Comparison of ENCODE assay signal across 1 cellular context in the genomic region with DNA sequence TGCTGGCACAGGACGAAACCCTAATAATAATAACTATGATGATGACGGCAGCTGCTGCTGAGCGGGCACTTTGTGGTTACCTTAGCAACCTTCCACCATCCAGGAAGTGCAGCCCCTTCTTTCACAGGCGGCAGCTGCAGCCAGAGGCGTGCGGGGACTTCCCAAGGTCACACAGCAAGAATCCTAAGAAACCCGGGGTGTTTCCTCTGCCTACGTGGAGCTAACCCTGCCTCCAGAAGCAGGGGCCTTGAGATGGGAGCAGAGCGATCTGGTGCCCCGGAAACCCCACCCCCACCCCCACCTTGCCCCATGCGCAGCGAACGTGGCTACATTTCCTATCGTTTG.
TF ChIP-seq lines count a peak whose summit lies in the region.

No MANE protein-coding gene starts in this region.

TF ChIP-seq in HepG2, 621 proteins besides CTCF, POLR2A, EP300 and RAD21 (continued from another document and continues in another):
- TF ChIP-seq, protein P1, sequence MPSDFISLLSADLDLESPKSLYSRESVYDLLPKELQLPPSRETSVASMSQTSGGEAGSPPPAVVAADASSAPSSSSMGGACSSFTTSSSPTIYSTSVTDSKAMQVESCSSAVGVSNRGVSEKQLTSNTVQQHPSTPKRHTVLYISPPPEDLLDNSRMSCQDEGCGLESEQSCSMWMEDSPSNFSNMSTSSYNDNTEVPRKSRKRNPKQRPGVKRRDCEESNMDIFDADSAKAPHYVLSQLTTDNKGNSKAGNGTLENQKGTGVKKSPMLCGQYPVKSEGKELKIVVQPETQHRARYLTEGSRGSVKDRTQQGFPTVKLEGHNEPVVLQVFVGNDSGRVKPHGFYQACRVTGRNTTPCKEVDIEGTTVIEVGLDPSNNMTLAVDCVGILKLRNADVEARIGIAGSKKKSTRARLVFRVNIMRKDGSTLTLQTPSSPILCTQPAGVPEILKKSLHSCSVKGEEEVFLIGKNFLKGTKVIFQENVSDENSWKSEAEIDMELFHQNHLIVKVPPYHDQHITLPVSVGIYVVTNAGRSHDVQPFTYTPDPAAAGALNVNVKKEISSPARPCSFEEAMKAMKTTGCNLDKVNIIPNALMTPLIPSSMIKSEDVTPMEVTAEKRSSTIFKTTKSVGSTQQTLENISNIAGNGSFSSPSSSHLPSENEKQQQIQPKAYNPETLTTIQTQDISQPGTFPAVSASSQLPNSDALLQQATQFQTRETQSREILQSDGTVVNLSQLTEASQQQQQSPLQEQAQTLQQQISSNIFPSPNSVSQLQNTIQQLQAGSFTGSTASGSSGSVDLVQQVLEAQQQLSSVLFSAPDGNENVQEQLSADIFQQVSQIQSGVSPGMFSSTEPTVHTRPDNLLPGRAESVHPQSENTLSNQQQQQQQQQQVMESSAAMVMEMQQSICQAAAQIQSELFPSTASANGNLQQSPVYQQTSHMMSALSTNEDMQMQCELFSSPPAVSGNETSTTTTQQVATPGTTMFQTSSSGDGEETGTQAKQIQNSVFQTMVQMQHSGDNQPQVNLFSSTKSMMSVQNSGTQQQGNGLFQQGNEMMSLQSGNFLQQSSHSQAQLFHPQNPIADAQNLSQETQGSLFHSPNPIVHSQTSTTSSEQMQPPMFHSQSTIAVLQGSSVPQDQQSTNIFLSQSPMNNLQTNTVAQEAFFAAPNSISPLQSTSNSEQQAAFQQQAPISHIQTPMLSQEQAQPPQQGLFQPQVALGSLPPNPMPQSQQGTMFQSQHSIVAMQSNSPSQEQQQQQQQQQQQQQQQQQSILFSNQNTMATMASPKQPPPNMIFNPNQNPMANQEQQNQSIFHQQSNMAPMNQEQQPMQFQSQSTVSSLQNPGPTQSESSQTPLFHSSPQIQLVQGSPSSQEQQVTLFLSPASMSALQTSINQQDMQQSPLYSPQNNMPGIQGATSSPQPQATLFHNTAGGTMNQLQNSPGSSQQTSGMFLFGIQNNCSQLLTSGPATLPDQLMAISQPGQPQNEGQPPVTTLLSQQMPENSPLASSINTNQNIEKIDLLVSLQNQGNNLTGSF (CRISPR knock-in tag; IDR thresholded peaks at IDR 0.05), result no peak
- TF ChIP-seq TARDBP (CRISPR knock-in tag; IDR thresholded peaks at IDR 0.05) (no peak), ZSCAN29 (CRISPR knock-in tag; conservative IDR thresholded peaks at IDR 0.05) (no peak), RFX3 (CRISPR knock-in tag; IDR thresholded peaks at IDR 0.05) (peak; percentile 66), NKX3-1 (CRISPR knock-in tag; IDR thresholded peaks at IDR 0.05) (no peak), ZNF441 (CRISPR knock-in tag; IDR thresholded peaks at IDR 0.05; ENCODE audit: borderline replicate concordance) (0 out of 2 replicates have a peak, but pooled peaks have one; percentile 67), ZNF546 (CRISPR knock-in tag; conservative IDR thresholded peaks at IDR 0.05) (no peak), NFKBIZ (CRISPR knock-in tag; IDR thresholded peaks at IDR 0.05) (no peak), SP2 (CRISPR knock-in tag; IDR thresholded peaks at IDR 0.05) (peak; percentile 14; the same call in 1 of the 2 replicates), THYN1 (CRISPR knock-in tag; IDR thresholded peaks at IDR 0.05; ENCODE audit: borderline replicate concordance, low read depth) (no peak), RXRA (CRISPR knock-in tag; IDR thresholded peaks at IDR 0.05) (no peak), ZNF557 (CRISPR knock-in tag; IDR thresholded peaks at IDR 0.05) (no peak), ZSCAN21 (CRISPR knock-in tag; IDR thresholded peaks at IDR 0.05; ENCODE audit: borderline replicate concordance) (0 out of 2 replicates have a peak, but pooled peaks have one; percentile 18), ZNF549 (CRISPR knock-in tag; IDR thresholded peaks at IDR 0.05) (no peak), TOE1 (CRISPR knock-in tag; IDR thresholded peaks at IDR 0.05) (no peak), ZNF484 (CRISPR knock-in tag; IDR thresholded peaks at IDR 0.05; ENCODE audit: borderline replicate concordance, low read depth) (no peak), ZNF547 (CRISPR knock-in tag; IDR thresholded peaks at IDR 0.05) (no peak), HOXD1 (CRISPR knock-in tag; IDR thresholded peaks at IDR 0.05) (no peak), GATAD2A (CRISPR knock-in tag; IDR thresholded peaks at IDR 0.05) (peak; percentile 5; the same call in 1 of the 2 replicates), HIVEP1 (CRISPR knock-in tag; IDR thresholded peaks at IDR 0.05) (0 out of 2 replicates have a peak, but pooled peaks have one; percentile 7), ZFAT (CRISPR knock-in tag; conservative IDR thresholded peaks at IDR 0.05) (no peak), ZNF143 (CRISPR knock-in tag; IDR thresholded peaks at IDR 0.05) (no peak; the same call in 1 of the 2 replicates), ZNF335 (CRISPR knock-in tag; IDR thresholded peaks at IDR 0.05) (no peak), TBL1XR1 (IDR thresholded peaks at IDR 0.05; ENCODE audit: borderline replicate concordance, low read length, partially characterized antibody) (no peak)
- TF ChIP-seq, protein P2, sequence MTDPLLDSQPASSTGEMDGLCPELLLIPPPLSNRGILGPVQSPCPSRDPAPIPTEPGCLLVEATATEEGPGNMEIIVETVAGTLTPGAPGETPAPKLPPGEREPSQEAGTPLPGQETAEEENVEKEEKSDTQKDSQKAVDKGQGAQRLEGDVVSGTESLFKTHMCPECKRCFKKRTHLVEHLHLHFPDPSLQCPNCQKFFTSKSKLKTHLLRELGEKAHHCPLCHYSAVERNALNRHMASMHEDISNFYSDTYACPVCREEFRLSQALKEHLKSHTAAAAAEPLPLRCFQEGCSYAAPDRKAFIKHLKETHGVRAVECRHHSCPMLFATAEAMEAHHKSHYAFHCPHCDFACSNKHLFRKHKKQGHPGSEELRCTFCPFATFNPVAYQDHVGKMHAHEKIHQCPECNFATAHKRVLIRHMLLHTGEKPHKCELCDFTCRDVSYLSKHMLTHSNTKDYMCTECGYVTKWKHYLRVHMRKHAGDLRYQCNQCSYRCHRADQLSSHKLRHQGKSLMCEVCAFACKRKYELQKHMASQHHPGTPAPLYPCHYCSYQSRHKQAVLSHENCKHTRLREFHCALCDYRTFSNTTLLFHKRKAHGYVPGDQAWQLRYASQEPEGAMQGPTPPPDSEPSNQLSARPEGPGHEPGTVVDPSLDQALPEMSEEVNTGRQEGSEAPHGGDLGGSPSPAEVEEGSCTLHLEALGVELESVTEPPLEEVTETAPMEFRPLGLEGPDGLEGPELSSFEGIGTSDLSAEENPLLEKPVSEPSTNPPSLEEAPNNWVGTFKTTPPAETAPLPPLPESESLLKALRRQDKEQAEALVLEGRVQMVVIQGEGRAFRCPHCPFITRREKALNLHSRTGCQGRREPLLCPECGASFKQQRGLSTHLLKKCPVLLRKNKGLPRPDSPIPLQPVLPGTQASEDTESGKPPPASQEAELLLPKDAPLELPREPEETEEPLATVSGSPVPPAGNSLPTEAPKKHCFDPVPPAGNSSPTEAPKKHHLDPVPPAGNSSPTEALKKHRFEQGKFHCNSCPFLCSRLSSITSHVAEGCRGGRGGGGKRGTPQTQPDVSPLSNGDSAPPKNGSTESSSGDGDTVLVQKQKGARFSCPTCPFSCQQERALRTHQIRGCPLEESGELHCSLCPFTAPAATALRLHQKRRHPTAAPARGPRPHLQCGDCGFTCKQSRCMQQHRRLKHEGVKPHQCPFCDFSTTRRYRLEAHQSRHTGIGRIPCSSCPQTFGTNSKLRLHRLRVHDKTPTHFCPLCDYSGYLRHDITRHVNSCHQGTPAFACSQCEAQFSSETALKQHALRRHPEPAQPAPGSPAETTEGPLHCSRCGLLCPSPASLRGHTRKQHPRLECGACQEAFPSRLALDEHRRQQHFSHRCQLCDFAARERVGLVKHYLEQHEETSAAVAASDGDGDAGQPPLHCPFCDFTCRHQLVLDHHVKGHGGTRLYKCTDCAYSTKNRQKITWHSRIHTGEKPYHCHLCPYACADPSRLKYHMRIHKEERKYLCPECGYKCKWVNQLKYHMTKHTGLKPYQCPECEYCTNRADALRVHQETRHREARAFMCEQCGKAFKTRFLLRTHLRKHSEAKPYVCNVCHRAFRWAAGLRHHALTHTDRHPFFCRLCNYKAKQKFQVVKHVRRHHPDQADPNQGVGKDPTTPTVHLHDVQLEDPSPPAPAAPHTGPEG (CRISPR knock-in tag; IDR thresholded peaks at IDR 0.05), result no peak
- TF ChIP-seq, protein P3, sequence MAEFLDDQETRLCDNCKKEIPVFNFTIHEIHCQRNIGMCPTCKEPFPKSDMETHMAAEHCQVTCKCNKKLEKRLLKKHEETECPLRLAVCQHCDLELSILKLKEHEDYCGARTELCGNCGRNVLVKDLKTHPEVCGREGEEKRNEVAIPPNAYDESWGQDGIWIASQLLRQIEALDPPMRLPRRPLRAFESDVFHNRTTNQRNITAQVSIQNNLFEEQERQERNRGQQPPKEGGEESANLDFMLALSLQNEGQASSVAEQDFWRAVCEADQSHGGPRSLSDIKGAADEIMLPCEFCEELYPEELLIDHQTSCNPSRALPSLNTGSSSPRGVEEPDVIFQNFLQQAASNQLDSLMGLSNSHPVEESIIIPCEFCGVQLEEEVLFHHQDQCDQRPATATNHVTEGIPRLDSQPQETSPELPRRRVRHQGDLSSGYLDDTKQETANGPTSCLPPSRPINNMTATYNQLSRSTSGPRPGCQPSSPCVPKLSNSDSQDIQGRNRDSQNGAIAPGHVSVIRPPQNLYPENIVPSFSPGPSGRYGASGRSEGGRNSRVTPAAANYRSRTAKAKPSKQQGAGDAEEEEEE (CRISPR knock-in tag; IDR thresholded peaks at IDR 0.05; ENCODE audit: borderline replicate concordance), result no peak
- TF ChIP-seq, protein P4, sequence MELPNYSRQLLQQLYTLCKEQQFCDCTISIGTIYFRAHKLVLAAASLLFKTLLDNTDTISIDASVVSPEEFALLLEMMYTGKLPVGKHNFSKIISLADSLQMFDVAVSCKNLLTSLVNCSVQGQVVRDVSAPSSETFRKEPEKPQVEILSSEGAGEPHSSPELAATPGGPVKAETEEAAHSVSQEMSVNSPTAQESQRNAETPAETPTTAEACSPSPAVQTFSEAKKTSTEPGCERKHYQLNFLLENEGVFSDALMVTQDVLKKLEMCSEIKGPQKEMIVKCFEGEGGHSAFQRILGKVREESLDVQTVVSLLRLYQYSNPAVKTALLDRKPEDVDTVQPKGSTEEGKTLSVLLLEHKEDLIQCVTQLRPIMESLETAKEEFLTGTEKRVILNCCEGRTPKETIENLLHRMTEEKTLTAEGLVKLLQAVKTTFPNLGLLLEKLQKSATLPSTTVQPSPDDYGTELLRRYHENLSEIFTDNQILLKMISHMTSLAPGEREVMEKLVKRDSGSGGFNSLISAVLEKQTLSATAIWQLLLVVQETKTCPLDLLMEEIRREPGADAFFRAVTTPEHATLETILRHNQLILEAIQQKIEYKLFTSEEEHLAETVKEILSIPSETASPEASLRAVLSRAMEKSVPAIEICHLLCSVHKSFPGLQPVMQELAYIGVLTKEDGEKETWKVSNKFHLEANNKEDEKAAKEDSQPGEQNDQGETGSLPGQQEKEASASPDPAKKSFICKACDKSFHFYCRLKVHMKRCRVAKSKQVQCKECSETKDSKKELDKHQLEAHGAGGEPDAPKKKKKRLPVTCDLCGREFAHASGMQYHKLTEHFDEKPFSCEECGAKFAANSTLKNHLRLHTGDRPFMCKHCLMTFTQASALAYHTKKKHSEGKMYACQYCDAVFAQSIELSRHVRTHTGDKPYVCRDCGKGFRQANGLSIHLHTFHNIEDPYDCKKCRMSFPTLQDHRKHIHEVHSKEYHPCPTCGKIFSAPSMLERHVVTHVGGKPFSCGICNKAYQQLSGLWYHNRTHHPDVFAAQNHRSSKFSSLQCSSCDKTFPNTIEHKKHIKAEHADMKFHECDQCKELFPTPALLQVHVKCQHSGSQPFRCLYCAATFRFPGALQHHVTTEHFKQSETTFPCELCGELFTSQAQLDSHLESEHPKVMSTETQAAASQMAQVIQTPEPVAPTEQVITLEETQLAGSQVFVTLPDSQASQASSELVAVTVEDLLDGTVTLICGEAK (IDR thresholded peaks at IDR 0.05), result no peak
- TF ChIP-seq, protein P4 (CRISPR knock-in tag; IDR thresholded peaks at IDR 0.05), result 0 out of 2 replicates have a peak, but pooled peaks have one; percentile 12
- TF ChIP-seq, protein P5, sequence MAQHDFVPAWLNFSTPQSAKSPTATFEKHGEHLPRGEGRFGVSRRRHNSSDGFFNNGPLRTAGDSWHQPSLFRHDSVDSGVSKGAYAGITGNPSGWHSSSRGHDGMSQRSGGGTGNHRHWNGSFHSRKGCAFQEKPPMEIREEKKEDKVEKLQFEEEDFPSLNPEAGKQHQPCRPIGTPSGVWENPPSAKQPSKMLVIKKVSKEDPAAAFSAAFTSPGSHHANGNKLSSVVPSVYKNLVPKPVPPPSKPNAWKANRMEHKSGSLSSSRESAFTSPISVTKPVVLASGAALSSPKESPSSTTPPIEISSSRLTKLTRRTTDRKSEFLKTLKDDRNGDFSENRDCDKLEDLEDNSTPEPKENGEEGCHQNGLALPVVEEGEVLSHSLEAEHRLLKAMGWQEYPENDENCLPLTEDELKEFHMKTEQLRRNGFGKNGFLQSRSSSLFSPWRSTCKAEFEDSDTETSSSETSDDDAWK (CRISPR knock-in tag; IDR thresholded peaks at IDR 0.05), result no peak
- TF ChIP-seq, protein P6, sequence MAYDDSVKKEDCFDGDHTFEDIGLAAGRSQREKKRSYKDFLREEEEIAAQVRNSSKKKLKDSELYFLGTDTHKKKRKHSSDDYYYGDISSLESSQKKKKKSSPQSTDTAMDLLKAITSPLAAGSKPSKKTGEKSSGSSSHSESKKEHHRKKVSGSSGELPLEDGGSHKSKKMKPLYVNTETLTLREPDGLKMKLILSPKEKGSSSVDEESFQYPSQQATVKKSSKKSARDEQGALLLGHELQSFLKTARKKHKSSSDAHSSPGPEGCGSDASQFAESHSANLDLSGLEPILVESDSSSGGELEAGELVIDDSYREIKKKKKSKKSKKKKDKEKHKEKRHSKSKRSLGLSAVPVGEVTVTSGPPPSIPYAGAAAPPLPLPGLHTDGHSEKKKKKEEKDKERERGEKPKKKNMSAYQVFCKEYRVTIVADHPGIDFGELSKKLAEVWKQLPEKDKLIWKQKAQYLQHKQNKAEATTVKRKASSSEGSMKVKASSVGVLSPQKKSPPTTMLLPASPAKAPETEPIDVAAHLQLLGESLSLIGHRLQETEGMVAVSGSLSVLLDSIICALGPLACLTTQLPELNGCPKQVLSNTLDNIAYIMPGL (CRISPR knock-in tag; IDR thresholded peaks at IDR 0.05; ENCODE audit: borderline replicate concordance in 1 of 2, low read depth in 1 of 2), result no peak
